Comparison of ENCODE assay signal across 8 cellular contexts in the genomic region with DNA sequence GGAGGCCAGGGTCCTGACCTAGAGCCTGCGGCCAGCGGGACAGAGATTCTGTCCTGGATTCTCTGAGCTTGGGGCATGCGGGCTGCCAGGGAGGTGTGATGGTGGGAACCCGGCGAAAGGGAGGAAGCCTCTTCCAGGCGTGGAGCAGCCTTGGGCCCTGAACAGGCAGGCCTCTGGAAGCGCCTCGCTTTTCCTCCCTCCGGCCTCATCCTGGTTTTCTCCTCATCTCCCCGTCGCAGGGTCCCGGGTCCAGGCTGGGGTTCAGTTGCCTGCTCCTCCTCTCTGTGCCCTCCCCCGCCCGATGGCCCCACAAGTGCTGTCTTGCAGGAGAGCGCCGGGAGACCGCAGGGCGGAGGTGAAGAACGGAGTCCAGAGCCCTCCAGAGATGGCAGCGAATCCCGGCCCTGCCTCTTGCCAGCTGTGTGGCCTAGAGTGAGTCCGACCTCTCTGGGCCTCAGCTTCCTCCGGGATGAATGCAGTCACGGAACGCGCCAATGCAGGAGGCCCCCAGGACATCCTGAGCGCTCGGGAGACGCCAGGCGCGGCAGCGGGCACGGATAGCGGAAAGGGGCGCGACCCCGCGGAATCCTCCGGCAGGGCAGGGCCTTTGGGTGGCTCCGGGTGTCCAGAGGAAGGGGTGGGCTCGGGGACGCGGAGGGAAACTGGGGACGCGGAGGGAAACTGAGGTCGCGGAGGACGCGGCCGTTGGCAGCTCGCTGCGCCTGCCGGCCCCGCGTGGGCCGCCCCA. TPM values are rescaled to one million over a fixed set of nuclear protein-coding genes. Genes with fewer than 3 reads are reported as not detected.
DNase-seq lines count a peak whose midpoint lies in the region; ATAC-seq and TF ChIP-seq lines count a peak whose summit lies in the region.

No MANE protein-coding gene starts in this region.

- DNase-seq in CD8-positive, alpha-beta memory T cell: no peak
- DNase-seq in RWPE2 (ENCODE audit: low spot score): peak; percentile 57
- peak in 1 of 2 donors; percentile 2 for DNase-seq in fibroblast of lung (ENCODE audit: low read depth in 2 of 2)
- DNase-seq in ovary: peak in 1 of 5 donors; percentile 23
- DNase-seq in DMS79 treated with DMSO at 0.1 percent for 48 hours (lab: John Stamatoyannopoulos, UW): no peak
- no peak for DNase-seq in NCI-H2196 treated with DMSO at 0.1 percent for 48 hours (lab: John Stamatoyannopoulos, UW; ENCODE audit: unreplicated experiment)

- peaks cover 37 to 49% of the 10 kb centered on the region in 2 donors for H3K27me3 Mint-ChIP-seq in CD8-positive, alpha-beta memory T cell

- TF ChIP-seq CTCF in RWPE2 (IDR thresholded peaks at IDR 0.05; ENCODE audit: poor library complexity, severe bottlenecking) (no peak), fibroblast of lung (conservative IDR thresholded peaks at IDR 0.05 in 1 of 2, IDR thresholded peaks at IDR 0.05 in 1 of 2; ENCODE audit: low read depth in 1 of 2, low read length in 2 of 2) (no peak), ovary (IDR thresholded peaks at IDR 0.05) (no peak)

- intact Hi-C loops in ovary (cut with DNase I): no loop called here

- POLR2A ChIA-PET in CD8-positive, alpha-beta memory T cell (lab: Charles Lee): no interaction called here

- peaks cover 2% of the 10 kb centered on the region for H4K20me1 ChIP-seq in fibroblast of lung (ENCODE audit: control insufficient read depth, extremely low read depth, insufficient read depth, low read length)

- no peaks in the 10 kb centered on the region for H3K9me3 Mint-ChIP-seq in CD8-positive, alpha-beta memory T cell

- peaks cover 0 to 6% (median 0%) of the 10 kb centered on the region in 3 donors for H3K36me3 Mint-ChIP-seq in CD8-positive, alpha-beta memory T cell

- peak overlapping the region in 6 of 7 donors; percentile 68 to 91 (median 77) for H3K4me3 Mint-ChIP-seq in CD8-positive, alpha-beta memory T cell

- no peak overlapping the region for H3K27ac ChIP-seq in CD8-positive, alpha-beta memory T cell (ENCODE audit: low read depth, low read length)
- H3K27ac ChIP-seq in RWPE2 (ENCODE audit: poor library complexity, severe bottlenecking): no peak overlapping the region
- H3K27ac ChIP-seq in fibroblast of lung (ENCODE audit: insufficient read depth, low read length): no peak overlapping the region
- no peak overlapping the region for H3K27ac ChIP-seq in ovary

- no peak overlapping the region for H2AFZ ChIP-seq in fibroblast of lung (ENCODE audit: low read length)

- CTCF ChIA-PET in CD8-positive, alpha-beta memory T cell (lab: Charles Lee): interaction anchor here (2.3 to 3.6 kb wide), 2 partner anchors 119 to 134 kb away, joined by 10 to 15 read pairs; no protein-coding TSS in a partner anchor

- H3K36me3 ChIP-seq in CD8-positive, alpha-beta memory T cell (ENCODE audit: insufficient read depth, low read length): no peaks in the 10 kb centered on the region
- no peaks in the 10 kb centered on the region for H3K36me3 ChIP-seq in RWPE2 (ENCODE audit: low read depth)
- no peaks in the 10 kb centered on the region for H3K36me3 ChIP-seq in fibroblast of lung (ENCODE audit: control insufficient read depth, insufficient read depth, low read length)
- H3K36me3 ChIP-seq in ovary: no peaks in the 10 kb centered on the region

- peaks cover 24% of the 10 kb centered on the region for H3K27me3 ChIP-seq in CD8-positive, alpha-beta memory T cell (ENCODE audit: insufficient read depth, low read length, poor library complexity, severe bottlenecking)
- H3K27me3 ChIP-seq in RWPE2 (ENCODE audit: insufficient read depth, poor library complexity, severe bottlenecking): peaks cover 26% of the 10 kb centered on the region
- peaks cover 29% of the 10 kb centered on the region for H3K27me3 ChIP-seq in fibroblast of lung (ENCODE audit: control insufficient read depth, insufficient read depth, low read length)
- H3K27me3 ChIP-seq in ovary: no peaks in the 10 kb centered on the region

- no peak for TF ChIP-seq EP300 in ovary (IDR thresholded peaks at IDR 0.05)

- no peak overlapping the region for H3K9ac ChIP-seq in fibroblast of lung (ENCODE audit: insufficient read depth, low read length)

- ATAC-seq in RWPE2 (ENCODE audit: low read depth): peak; percentile 16; the same call in 1 of the 3 replicates
- no peak for ATAC-seq in GM18873 (IDR thresholded peaks at IDR 0.05; ENCODE audit: low FRiP score, unreplicated experiment)
- ATAC-seq in HG02678 (IDR thresholded peaks at IDR 0.05; ENCODE audit: unreplicated experiment): no peak

- H3K27ac Mint-ChIP-seq in CD8-positive, alpha-beta memory T cell: no peak overlapping the region

- no peaks in the 10 kb centered on the region for H3K4me1 ChIP-seq in CD8-positive, alpha-beta memory T cell (ENCODE audit: insufficient read depth, low read length)
- H3K4me1 ChIP-seq in RWPE2 (ENCODE audit: insufficient read depth, poor library complexity, severe bottlenecking) (no peaks in the 10 kb centered on the region), fibroblast of lung (ENCODE audit: control insufficient read depth, extremely low read depth, insufficient read depth, low read length) (no peaks in the 10 kb centered on the region), ovary (ENCODE audit: insufficient read depth) (no peaks in the 10 kb centered on the region)

- no peaks in the 10 kb centered on the region for H3K79me2 ChIP-seq in fibroblast of lung (ENCODE audit: control insufficient read depth, insufficient read depth, low read length)

- TF ChIP-seq POLR2A in ovary (IDR thresholded peaks at IDR 0.05): no peak

- peaks cover 0 to 12% (median 9%) of the 10 kb centered on the region in 3 donors for H3K4me1 Mint-ChIP-seq in CD8-positive, alpha-beta memory T cell

- WGBS in ovary, 3 donors: 7 to 13% (median 9%) methylated on average over 43 to 56 of the region's 56 CpGs

- no peaks in the 10 kb centered on the region for H3K9me3 ChIP-seq in CD8-positive, alpha-beta memory T cell (ENCODE audit: low read length)
- H3K9me3 ChIP-seq in RWPE2 (ENCODE audit: severe bottlenecking) (no peaks in the 10 kb centered on the region), fibroblast of lung (ENCODE audit: control insufficient read depth, insufficient read depth, low read depth, low read length) (no peaks in the 10 kb centered on the region), ovary (no peaks in the 10 kb centered on the region)

- peak overlapping the region; percentile 23 for H3K4me2 ChIP-seq in fibroblast of lung (ENCODE audit: extremely low read depth, insufficient read depth, low read length)

- no peak overlapping the region for H3K4me3 ChIP-seq in CD8-positive, alpha-beta memory T cell (ENCODE audit: low read length)
- H3K4me3 ChIP-seq in RWPE2 (ENCODE audit: severe bottlenecking) (peak overlapping the region; percentile 26), fibroblast of lung (replicated peaks in 1 of 4; ENCODE audit: control extremely low read depth in 1 of 4, insufficient read depth in 1 of 4, low read depth in 3 of 4, low read length in 4 of 4) (peak overlapping the region in 1 of 4 experiments; percentile 39), ovary (peak overlapping the region; percentile 23)

RNA-seq across cellular contexts. Expression of a gene that starts 0.6 kb away (rescaled TPM):
- total RNA-seq in CD8-positive, alpha-beta memory T cell: 10 to 100 TPM; 15.1 to 17.4 TPM
- 26.8 TPM for polyA plus RNA-seq in CD8-positive, alpha-beta memory T cell
- 0.66 and 1.8 TPM in 2 replicates for total RNA-seq in fibroblast of lung
- polyA plus RNA-seq in fibroblast of lung: 0.14 and 0.16 TPM in 2 replicates
- polyA plus RNA-seq in fibroblast of lung (2012): 0.27 and 0.43 TPM in 2 replicates
- polyA minus RNA-seq in fibroblast of lung (ENCODE audit: low replicate concordance): 1.1 TPM in 1 of 2 replicates, not detected in the other
- 10 to 100 TPM in 2 of 7 donors, 1 to 10 TPM in 5; 3.1 to 16.5 (median 6.4) TPM for total RNA-seq in ovary
- polyA plus RNA-seq in ovary: 1 to 10 TPM; 1.8 to 4.5 TPM
